9 cellular contexts compared by ENCODE assay signal in genomic region chr3:141441381-141442365, GRCh38. TPM values are rescaled to one million over a fixed set of nuclear protein-coding genes. Genes with fewer than 3 reads are reported as not detected.
A peak's percentile ranks its signal among the peaks of the same experiment; 100 is the strongest.
DNase-seq lines count a peak whose midpoint lies in the region; ATAC-seq, FAIRE-seq and TF ChIP-seq lines count a peak whose summit lies in the region.
"Had no signal": no experiment of that assay in that cellular context is flagged by ENCODE, and none has a peak within 500 bp of the region (broad histone marks: within the 10 kb centered on the region; RNA-seq: fewer than 3 reads in every experiment).

No MANE protein-coding gene starts in this region.

- DNase-seq in G401 (ENCODE audit: low spot score) (peak; percentile 44), HuH-7 (ENCODE audit: low spot score) (peak; percentile 45), T-helper 1 cell (peak; percentile 38 to 75 (median 60)), right atrium auricular region (ENCODE audit: low spot score) (no peak), small intestine (peak; percentile 72), occipital lobe (lab: John Stamatoyannopoulos, UW) (no peak)
- DNase-seq in activated naive CD8-positive, alpha-beta T cell treated with anti-CD3 and anti-CD28 coated beads, Interleukin-2, amount 50 U/mL, for 16 hours (ENCODE audit: low read depth, low spot score), result peak; percentile 55

- H3K4me1 ChIP-seq in right atrium auricular region, result peaks cover 0 to 53% of the 10 kb centered on the region in 2 donors
- H3K4me1 ChIP-seq in small intestine (ENCODE audit: control insufficient read depth in 2 of 2, insufficient read depth in 1 of 2, low read depth in 1 of 2, low read length in 1 of 2), result peaks cover under 1 to 2% of the 10 kb centered on the region in 2 donors

- H3K36me3 ChIP-seq in right atrium auricular region (peaks cover 55% of the 10 kb centered on the region), small intestine (ENCODE audit: control insufficient read depth in 2 of 2, insufficient read depth in 2 of 2, low read length in 2 of 2) (peaks cover 15 to 31% of the 10 kb centered on the region in 2 donors)

- TF ChIP-seq CTCF in right atrium auricular region (IDR thresholded peaks at IDR 0.05), result peak; percentile 43 to 70

- FAIRE-seq in small intestine (lab: Jason Lieb, UNC), result no peak
- FAIRE-seq: islet of Langerhans had no signal

- H3K9me3 ChIP-seq in right atrium auricular region (no peaks in the 10 kb centered on the region), small intestine (ENCODE audit: control insufficient read depth, low read depth) (no peaks in the 10 kb centered on the region)

- peak overlapping the region; percentile 76 to 77 for H3K27ac ChIP-seq in right atrium auricular region
- H3K27ac ChIP-seq in small intestine (ENCODE audit: low read depth in 1 of 2, low read length in 1 of 2), result peak overlapping the region in 1 of 2 donors; percentile 79

- peak; percentile 95 for ATAC-seq in GM21529 (IDR thresholded peaks at IDR 0.05; ENCODE audit: unreplicated experiment)

- no peak overlapping the region for H3K4me3 ChIP-seq in right atrium auricular region
- no peak overlapping the region for H3K4me3 ChIP-seq in small intestine (ENCODE audit: low read depth in 1 of 2, low read length in 2 of 2)

- H3K27me3 ChIP-seq in right atrium auricular region (no peaks in the 10 kb centered on the region), small intestine (ENCODE audit: control insufficient read depth in 2 of 2, insufficient read depth in 2 of 2, low read length in 2 of 2) (no peaks in the 10 kb centered on the region)

- 71 to 74% (median 74%) methylated on average over 10 of the region's 10 CpGs for WGBS in small intestine, 3 donors

- in situ Hi-C loops in G401 (cut with HindIII; ENCODE audit: low sequenced_read_pairs), result no loop called here

RNA-seq across cellular contexts. Expression of gene RASA2, which starts 45.2 kb away (rescaled TPM):
- total RNA-seq in G401 (2014; rRNA removed; shearing (Covaris generic)), result 6.4 and 10.2 TPM in 2 replicates
- total RNA-seq in right atrium auricular region (1 to 10 TPM; 3.3 to 5.1 TPM), occipital lobe (39.3 TPM)
- 1 to 10 TPM; 3.8 to 4.9 (median 3.9) TPM for polyA plus RNA-seq in small intestine

Comparison
In these comparisons a context has a peak if more than half of its experiments do, and no peak if none do; other contexts are left out.
1. DNase-seq: peak in G401 (single experiment), HuH-7 (single experiment), T-helper 1 cell (5 of 5), activated naive CD8-positive, alpha-beta T cell treated with anti-CD3 and anti-CD28 coated beads, Interleukin-2, amount 50 U/mL, for 16 hours (single experiment) and small intestine (single experiment); none in right atrium auricular region (single experiment) and occipital lobe (single experiment).